ENCODE assay signal across 8 cellular contexts in genomic region chr4:7802093-7802726, GRCh38.
DNase-seq lines count a peak whose midpoint lies in the region; ATAC-seq and TF ChIP-seq lines count a peak whose summit lies in the region.

No MANE protein-coding gene starts in this region.

- no peak overlapping the region for H3K27ac ChIP-seq in C4-2B

- DNase-seq in NCI-H69 (lab: John Stamatoyannopoulos, UW) (peak; percentile 69), ecto neural progenitor cell (ENCODE audit: low spot score) (peak; percentile 85), medulla oblongata (ENCODE audit: extremely low spot score) (peak; percentile 93)
- DNase-seq in activated CD4-positive, alpha-beta memory T cell treated with anti-CD3 and anti-CD28 coated beads, Interleukin-2, amount 10 ng/mL, durations not matched to agents 7 days and 5 days, result peak; percentile 86
- peak; percentile 53 to 66 for DNase-seq in stimulated activated CD8-positive, alpha-beta memory T cell treated with anti-CD3 and anti-CD28 coated beads, Interleukin-15, amount 100 ng/mL, for 48 hours (ENCODE audit: low read depth in 2 of 2)

- H3K4me1 Mint-ChIP-seq in activated CD4-positive, alpha-beta memory T cell treated with anti-CD3 and anti-CD28 coated beads, Interleukin-2, amount 10 ng/mL, durations not matched to agents 7 days and 5 days, result peaks cover 11% of the 10 kb centered on the region

- ATAC-seq in GM19023 (IDR thresholded peaks at IDR 0.05; ENCODE audit: unreplicated experiment), result peak; percentile 77
- peak; percentile 92 for ATAC-seq in HG03342 (IDR thresholded peaks at IDR 0.05; ENCODE audit: unreplicated experiment)

- no peaks in the 10 kb centered on the region for H3K9me3 Mint-ChIP-seq in activated CD4-positive, alpha-beta memory T cell treated with anti-CD3 and anti-CD28 coated beads, Interleukin-2, amount 10 ng/mL, durations not matched to agents 7 days and 5 days

- TF ChIP-seq CTCF in C4-2B (conservative IDR thresholded peaks at IDR 0.05), result peak; percentile 93

- no peak overlapping the region for H3K4me3 Mint-ChIP-seq in activated CD4-positive, alpha-beta memory T cell treated with anti-CD3 and anti-CD28 coated beads, Interleukin-2, amount 10 ng/mL, durations not matched to agents 7 days and 5 days

- peaks cover 2% of the 10 kb centered on the region for H3K36me3 Mint-ChIP-seq in activated CD4-positive, alpha-beta memory T cell treated with anti-CD3 and anti-CD28 coated beads, Interleukin-2, amount 10 ng/mL, durations not matched to agents 7 days and 5 days (ENCODE audit: low read depth)

- CTCF ChIA-PET in activated CD4-positive, alpha-beta memory T cell treated with anti-CD3 and anti-CD28 coated beads, Interleukin-2, amount 10 ng/mL, durations not matched to agents 7 days and 5 days (lab: Charles Lee), result interaction anchor here (0.5 to 4.8 kb wide), 42 partner anchors 10 to 613 kb away, joined by 3 to 56 read pairs (median 4); partner anchors contain the start of gene SH3TC1

- POLR2A ChIA-PET in activated CD4-positive, alpha-beta memory T cell treated with anti-CD3 and anti-CD28 coated beads, Interleukin-2, amount 10 ng/mL, durations not matched to agents 7 days and 5 days (lab: Charles Lee), result interaction anchor here (0.6 to 1.2 kb wide), 3 partner anchors 42 to 74 kb away, joined by 3 to 4 read pairs (median 4); no protein-coding TSS in a partner anchor

- no peaks in the 10 kb centered on the region for H3K27me3 Mint-ChIP-seq in activated CD4-positive, alpha-beta memory T cell treated with anti-CD3 and anti-CD28 coated beads, Interleukin-2, amount 10 ng/mL, durations not matched to agents 7 days and 5 days

- H3K27ac Mint-ChIP-seq in activated CD4-positive, alpha-beta memory T cell treated with anti-CD3 and anti-CD28 coated beads, Interleukin-2, amount 10 ng/mL, durations not matched to agents 7 days and 5 days, result no peak overlapping the region
